28 cellular contexts compared by ENCODE assay signal in genomic region chr3:138344754-138345153, GRCh38. TPM values are rescaled to one million over a fixed set of nuclear protein-coding genes. Genes with fewer than 3 reads are reported as not detected.
"Had no signal": no experiment of that assay in that cellular context is flagged by ENCODE, and none has a peak within 500 bp of the region (broad histone marks: within the 10 kb centered on the region; RNA-seq: fewer than 3 reads in every experiment).

No MANE protein-coding gene starts in this region.

- H3K9me3 ChIP-seq: Peyer's patch, SJCRH30, SK-N-SH had no signal

- H3K4me3 ChIP-seq: Peyer's patch, SJCRH30 had no signal

- H3K36me3 ChIP-seq: Peyer's patch, SJCRH30 had no signal

- DNase-seq: activated CD4-positive, alpha-beta memory T cell treated with anti-CD3 and anti-CD28 coated beads for 36 hours; activated CD4-positive, alpha-beta T cell treated with anti-CD3 and anti-CD28 coated beads, Interleukin-2, amount 10 ng/mL, durations not matched to agents 7 days and 5 days; activated CD4-positive, CD25-positive, alpha-beta regulatory T cell; activated CD8-positive, alpha-beta memory T cell treated with anti-CD3 and anti-CD28 coated beads for 24 hours; activated gamma-delta T cell; activated naive CD4-positive, alpha-beta T cell treated with anti-CD3 and anti-CD28 coated beads for 36 hours; activated T-cell treated with anti-CD3 and anti-CD28 coated beads for 4 hours; activated T-cell treated with anti-CD3 and anti-CD28 coated beads, Interleukin-2, amount 50 U/mL, for 48 hours; Kasumi-1; KBM-7; NCI-H1105 treated with DMSO at 0.1 percent for 48 hours; NCI-H1436 treated with DMSO at 0.1 percent for 48 hours; NCI-H187; NCI-H2081; NCI-H2227 treated with DMSO at 0.1 percent for 48 hours; NCI-H526; NCI-H774; Peyer's patch; Right ventricle myocardium superior; SJCRH30; SK-N-SH; T-helper 1 cell had no signal

- H3K4me1 ChIP-seq: Peyer's patch had no signal

- H3K27me3 ChIP-seq: Peyer's patch, SJCRH30 had no signal

- H3K27ac ChIP-seq: Peyer's patch, RWPE1, SJCRH30, VCaP had no signal

- H3K4me2 ChIP-seq: SK-N-SH had no signal

- H3K9ac ChIP-seq: SK-N-SH had no signal

- ATAC-seq: activated T-helper 17 cell treated with anti-CD3 and anti-CD28 coated beads, Interleukin-2, amount 50 U/mL, for 72 hours had no signal

RNA-seq across cellular contexts. Expression of gene MRAS, which starts 3.6 kb away (rescaled TPM):
- total RNA-seq: activated CD4-positive, alpha-beta T cell treated with anti-CD3 and anti-CD28 coated beads, Interleukin-2, amount 10 ng/mL, durations not matched to agents 7 days and 5 days; T-helper 2 cell treated with Interferon-gamma antibody and Interleukin-4, amounts not matched to agents 100 ng/mL and 5 ng/mL, for 36 hours had no signal

RNA-seq across cellular contexts. Expression of gene NME9, which starts 15.1 kb away (rescaled TPM):
- total RNA-seq: activated CD4-positive, alpha-beta T cell treated with anti-CD3 and anti-CD28 coated beads, Interleukin-2, amount 10 ng/mL, durations not matched to agents 7 days and 5 days; cardiac septum; NCI-H460; Peyer's patch; Right ventricle myocardium superior; T-helper 2 cell treated with Interferon-gamma antibody and Interleukin-4, amounts not matched to agents 100 ng/mL and 5 ng/mL, for 36 hours had no signal
